20 cellular contexts compared by ENCODE assay signal in genomic region chr13:43122706-43123268, GRCh38.
DNase-seq lines count a peak whose midpoint lies in the region; ATAC-seq and TF ChIP-seq lines count a peak whose summit lies in the region.
"Had no signal": no experiment of that assay in that cellular context is flagged by ENCODE, and none has a peak within 500 bp of the region (broad histone marks: within the 10 kb centered on the region; RNA-seq: fewer than 3 reads in every experiment).

No MANE protein-coding gene starts in this region.

- no peaks in the 10 kb centered on the region for H3F3A ChIP-seq in GM23338 (replicated peaks; ENCODE audit: low read depth)

- H3K36me3 Mint-ChIP-seq in GM23338 (ENCODE audit: low read depth) (no peaks in the 10 kb centered on the region), endodermal cell (ENCODE audit: low read depth) (no peaks in the 10 kb centered on the region)
- H3K36me3 Mint-ChIP-seq: CD4-positive, CD25-positive, alpha-beta regulatory T cell had no signal

- H3K27me3 Mint-ChIP-seq in GM23338 (ENCODE audit: insufficient read depth, low read depth, poor library complexity), result peaks cover 6% of the 10 kb centered on the region
- H3K27me3 Mint-ChIP-seq in endodermal cell (ENCODE audit: insufficient read depth), result no peaks in the 10 kb centered on the region

- in situ Hi-C loops in brain microvascular endothelial cell (cut with HindIII; ENCODE audit: low pct_ligation_motif_present, low sequenced_read_pairs), result no loop called here

- H3K27ac ChIP-seq in GM23338 (ENCODE audit: low read depth) (no peak overlapping the region), endodermal cell (ENCODE audit: low read depth, low read length) (no peak overlapping the region), brain microvascular endothelial cell (no peak overlapping the region)
- H3K27ac ChIP-seq: RWPE1 had no signal

- peaks cover 8% of the 10 kb centered on the region for H3K9me2 ChIP-seq in GM23338 (ENCODE audit: insufficient read depth)

- H3K4me1 Mint-ChIP-seq in GM23338 (peaks cover 17% of the 10 kb centered on the region), endodermal cell (peaks cover 39% of the 10 kb centered on the region)

- H3K36me3 ChIP-seq in GM23338 (ENCODE audit: insufficient read depth) (no peaks in the 10 kb centered on the region), endodermal cell (ENCODE audit: control insufficient read depth, insufficient read depth, low read length) (no peaks in the 10 kb centered on the region), brain microvascular endothelial cell (replicated peaks) (no peaks in the 10 kb centered on the region)

- H3K4me3 Mint-ChIP-seq in GM23338, result no peak overlapping the region
- no peak overlapping the region for H3K4me3 Mint-ChIP-seq in endodermal cell
- H3K4me3 Mint-ChIP-seq: CD4-positive, CD25-positive, alpha-beta regulatory T cell; T-helper 2 cell treated with Interferon-gamma antibody and Interleukin-4, amounts not matched to agents 5 μg/mL and 100 μg/mL, for 36 hours had no signal

- no peak overlapping the region for H3K4me2 ChIP-seq in GM23338

- 49 to 64% methylated on average over 2 to 6 of the region's 6 CpGs for WGBS in endodermal cell (ENCODE audit: insufficient coverage in 1 of 2, insufficient read length in 1 of 2), 2 experiments

- H3K27ac Mint-ChIP-seq in GM23338, result no peak overlapping the region
- peak overlapping the region; percentile 68 for H3K27ac Mint-ChIP-seq in endodermal cell
- H3K27ac Mint-ChIP-seq: CD4-positive, CD25-positive, alpha-beta regulatory T cell; T-helper 2 cell treated with Interferon-gamma antibody and Interleukin-4, amounts not matched to agents 5 μg/mL and 100 μg/mL, for 36 hours had no signal

- TF ChIP-seq CTCF in GM23338 (conservative IDR thresholded peaks at IDR 0.05; ENCODE audit: low read depth in 2 of 2) (no peak), endodermal cell (conservative IDR thresholded peaks at IDR 0.05) (no peak), brain microvascular endothelial cell (IDR thresholded peaks at IDR 0.05; ENCODE audit: low read depth, low read length, missing control alignments) (no peak)

- H3K9ac ChIP-seq in endodermal cell (ENCODE audit: extremely low read depth, low read length, poor library complexity, severe bottlenecking), result peak overlapping the region; percentile 23

- H3K4me1 ChIP-seq in GM23338 (ENCODE audit: insufficient read depth), result peaks cover 16% of the 10 kb centered on the region
- H3K4me1 ChIP-seq in endodermal cell (ENCODE audit: control insufficient read depth, insufficient read depth, low read length), result peaks cover 19% of the 10 kb centered on the region
- H3K4me1 ChIP-seq: Caco-2 had no signal

- H3K4me3 ChIP-seq in GM23338, result no peak overlapping the region
- H3K4me3 ChIP-seq in endodermal cell (ENCODE audit: low read length), result no peak overlapping the region
- H3K4me3 ChIP-seq in brain microvascular endothelial cell (ENCODE audit: low read depth, low read length), result no peak overlapping the region

- ATAC-seq in GM23338, result no peak
- no peak for ATAC-seq in HG03108 (IDR thresholded peaks at IDR 0.05; ENCODE audit: unreplicated experiment)
- ATAC-seq: PC-3 had no signal

- no peaks in the 10 kb centered on the region for H3K9me3 ChIP-seq in endodermal cell (ENCODE audit: control insufficient read depth, low read length)
- H3K9me3 ChIP-seq: Caco-2 had no signal

- peak overlapping the region; percentile 52 for H2AFZ ChIP-seq in GM23338

- no peaks in the 10 kb centered on the region for H3K27me3 ChIP-seq in GM23338 (ENCODE audit: insufficient read depth)
- no peaks in the 10 kb centered on the region for H3K27me3 ChIP-seq in endodermal cell (ENCODE audit: control insufficient read depth, insufficient read depth, low read length, poor library complexity, severe bottlenecking)
- no peaks in the 10 kb centered on the region for H3K27me3 ChIP-seq in brain microvascular endothelial cell (replicated peaks)

- H3K79me2 ChIP-seq in GM23338 (replicated peaks; ENCODE audit: insufficient read depth), result no peaks in the 10 kb centered on the region

- H3K9me3 Mint-ChIP-seq in GM23338 (no peaks in the 10 kb centered on the region), endodermal cell (no peaks in the 10 kb centered on the region)
- H3K9me3 Mint-ChIP-seq: CD4-positive, CD25-positive, alpha-beta regulatory T cell; T-helper 2 cell treated with Interferon-gamma antibody and Interleukin-4, amounts not matched to agents 5 μg/mL and 100 μg/mL, for 36 hours had no signal

- no peaks in the 10 kb centered on the region for H4K20me1 ChIP-seq in GM23338 (replicated peaks; ENCODE audit: insufficient read depth)

- DNase-seq in DMS 273 (lab: John Stamatoyannopoulos, UW; ENCODE audit: unreplicated experiment) (peak; percentile 92), GM23338 (ENCODE audit: low spot score) (no peak), NCI-H69 (lab: John Stamatoyannopoulos, UW) (peak; percentile 75), endodermal cell (peak; percentile 75), NCI-H2196 treated with DMSO at 0.1 percent for 48 hours (lab: John Stamatoyannopoulos, UW; ENCODE audit: unreplicated experiment) (no peak), brain microvascular endothelial cell (no peak), NCI-H510A (lab: John Stamatoyannopoulos, UW) (no peak)
- DNase-seq: AML-193; Caco-2; CD4-positive, CD25-positive, alpha-beta regulatory T cell; HCEC 1CT; KBM-7; MV-4-11; NCI-H1436 treated with DMSO at 0.1 percent for 48 hours; NCI-H526; PC-3; SW 1271 had no signal

TF ChIP-seq in GM23338, 12 proteins besides CTCF, POLR2A, EP300 and RAD21 (continues in another document):
- no peak for TF ChIP-seq ETS1 (IDR thresholded peaks at IDR 0.05)
- TF ChIP-seq CREB1 (CRISPR knock-in tag; IDR thresholded peaks at IDR 0.05; ENCODE audit: low read depth), result no peak
- TF ChIP-seq ZNF114 (CRISPR knock-in tag; IDR thresholded peaks at IDR 0.05), result no peak
- TF ChIP-seq NANOG (IDR thresholded peaks at IDR 0.05; ENCODE audit: borderline replicate concordance), result no peak
- TF ChIP-seq EZH2 (IDR thresholded peaks at IDR 0.05; ENCODE audit: low read depth, unreplicated experiment), result no peak
- TF ChIP-seq ZNF331 (CRISPR knock-in tag; IDR thresholded peaks at IDR 0.05; ENCODE audit: low read depth), result no peak
- TF ChIP-seq JUNB (IDR thresholded peaks at IDR 0.05; ENCODE audit: unreplicated experiment), result no peak
- TF ChIP-seq POLR2AphosphoS5 (IDR thresholded peaks at IDR 0.05; ENCODE audit: low read depth), result no peak

Comparison
In these comparisons a context has a peak if more than half of its experiments do, and no peak if none do; other contexts are left out.
1. DNase-seq: peak in DMS 273 (single experiment), NCI-H69 (single experiment) and endodermal cell (single experiment); none in GM23338 (single experiment), NCI-H2196 treated with DMSO at 0.1 percent for 48 hours (single experiment), brain microvascular endothelial cell (single experiment) and NCI-H510A (single experiment).